Comparison of ENCODE assay signal across 9 cellular contexts in genomic region chr17:66716236-66717026, GRCh38.
A peak's percentile ranks its signal among the peaks of the same experiment; 100 is the strongest.
DNase-seq lines count a peak whose midpoint lies in the region; ATAC-seq, FAIRE-seq and TF ChIP-seq lines count a peak whose summit lies in the region.
"Had no signal": no experiment of that assay in that cellular context is flagged by ENCODE, and none has a peak within 500 bp of the region (broad histone marks: within the 10 kb centered on the region; RNA-seq: fewer than 3 reads in every experiment).

No MANE protein-coding gene starts in this region.

- peak; percentile 16 for DNase-seq in G401 (ENCODE audit: low spot score)
- peak; percentile 67 for DNase-seq in NCI-H1105 treated with DMSO at 0.1 percent for 48 hours (lab: John Stamatoyannopoulos, UW)
- DNase-seq in GM12878 (ENCODE audit: low read depth, low spot score): no peak
- no peak for DNase-seq in left lung
- DNase-seq: activated T-cell treated with anti-CD3 and anti-CD28 coated beads for 4 hours; stimulated activated CD4-positive, alpha-beta T cell treated with anti-CD3 and anti-CD28 coated beads, Interleukin-12 subunit alpha, Interleukin-12 subunit beta, amount 100 ng/mL, for 4 hours had no signal

- H3K9ac ChIP-seq in GM12878 (ENCODE audit: control insufficient read depth, insufficient read depth, low read length): no peak overlapping the region

- H4K20me1 ChIP-seq in GM12878 (ENCODE audit: control insufficient read depth, insufficient read depth): no peaks in the 10 kb centered on the region

- H3K9me3 ChIP-seq in GM12878 (replicated peaks; ENCODE audit: control insufficient read depth, insufficient read depth, low read length) (no peaks in the 10 kb centered on the region), left lung (no peaks in the 10 kb centered on the region)

- CTCF ChIA-PET in GM12878 (lab: Yijun Ruan, JAX): interaction anchor here (0.7 to 5.8 kb wide), 9 partner anchors 10 to 412 kb away, joined by 3 to 56 read pairs (median 14); no protein-coding TSS in a partner anchor

- no peaks in the 10 kb centered on the region for H3K36me3 Mint-ChIP-seq in nephron (ENCODE audit: low read depth)

- H3K4me2 ChIP-seq in GM12878 (ENCODE audit: control insufficient read depth, insufficient read depth): no peak overlapping the region

- TF ChIP-seq POLR2A in GM12878 (IDR thresholded peaks at IDR 0.05; ENCODE audit: low read depth, low read length): no peak

- RAD21 ChIA-PET in GM12878 (lab: Charles Lee; ENCODE audit: unreplicated experiment): interaction anchor here (1.4 to 2.5 kb wide), 3 partner anchors 11 to 183 kb away, joined by 4 to 21 read pairs (median 8); no protein-coding TSS in a partner anchor

- peaks cover 26% of the 10 kb centered on the region for H3K4me1 ChIP-seq in GM12878 (ENCODE audit: control insufficient read depth, insufficient read depth, low read length)
- no peaks in the 10 kb centered on the region for H3K4me1 ChIP-seq in left lung

- peak overlapping the region; percentile 44 to 71 (median 69) for H3K27ac Mint-ChIP-seq in nephron

- in situ Hi-C loops in G401 (cut with HindIII; ENCODE audit: low sequenced_read_pairs) (no loop called here), GM12878 (cut with MboI) (loop anchor here (5.0 to 25.0 kb wide), 4 partner anchors 191 to 921 kb away; no protein-coding TSS in a partner anchor)

- H3K79me2 ChIP-seq in GM12878 (ENCODE audit: control insufficient read depth, insufficient read depth, low read length): no peaks in the 10 kb centered on the region

- TF ChIP-seq EP300 in GM12878 (IDR thresholded peaks at IDR 0.05; ENCODE audit: borderline replicate concordance in 1 of 2, control insufficient read depth in 1 of 2, low read depth in 2 of 2, low read length in 2 of 2): no peak

- SMC1A ChIA-PET in GM12878 (lab: Charles Lee; ENCODE audit: uncharacterized antibody, unreplicated experiment): interaction anchor here (0.7 to 4.5 kb wide), 8 partner anchors 11 to 365 kb away, joined by 3 to 53 read pairs (median 10); no protein-coding TSS in a partner anchor

- POLR2A ChIA-PET in GM12878 (lab: Charles Lee): interaction anchor here (0.6 kb wide), 1 partner anchor 470 kb away, joined by 3 read pairs; no protein-coding TSS in a partner anchor

- intact Hi-C loops in GM12878 (cut with micrococcal nuclease; ENCODE audit: unreplicated experiment): loop anchor here (1.0 to 10.0 kb wide), 6 partner anchors 190 to 858 kb away; partner anchors contain the start of gene PITPNC1
- intact Hi-C loops in left lung (cut with DNase I): loop anchor here in 1 of 2 donors (5.0 kb wide), 1 partner anchor 186 kb away; no protein-coding TSS in a partner anchor

- TF ChIP-seq CTCF in GM12878 (IDR thresholded peaks at IDR 0.05 in 2 of 3, conservative IDR thresholded peaks at IDR 0.05 in 1 of 3; ENCODE audit: control insufficient read depth in 2 of 3, extremely low read depth in 1 of 3, insufficient read depth in 1 of 3, low read depth in 3 of 3, low read length in 3 of 3): no peak
- TF ChIP-seq CTCF in nephron (IDR thresholded peaks at IDR 0.05; ENCODE audit: unreplicated experiment in 3 of 3): no peak
- no peak for TF ChIP-seq CTCF in left lung (IDR thresholded peaks at IDR 0.05)

- 41% methylated on average over 18 of the region's 18 CpGs for WGBS in GM12878 (ENCODE audit: insufficient coverage, insufficient replicate concordance, low lambda C conversion rate, missing lambda C conversion rate)

- H3K4me1 Mint-ChIP-seq in nephron: peaks cover 49% of the 10 kb centered on the region

- H3K4me3 Mint-ChIP-seq in nephron: no peak overlapping the region

- H3K4me3 ChIP-seq in GM12878 (no peak overlapping the region), left lung (no peak overlapping the region)

- peaks cover 5% of the 10 kb centered on the region for H3K27me3 Mint-ChIP-seq in nephron (ENCODE audit: low read depth)

- no peaks in the 10 kb centered on the region for H3K27me3 ChIP-seq in GM12878 (replicated peaks in 1 of 2; ENCODE audit: control insufficient read depth in 2 of 2, insufficient read depth in 2 of 2, low read length in 1 of 2)
- H3K27me3 ChIP-seq in left lung: no peaks in the 10 kb centered on the region

- FAIRE-seq in GM12878 (lab: Jason Lieb, UNC): no peak

- no TSS peak for BruUV-seq in GM12878 (replicated peaks; lab: Mats Ljungman, UMichigan)

- no peak for ATAC-seq in GM12878
- ATAC-seq in GM19351 (IDR thresholded peaks at IDR 0.05; ENCODE audit: unreplicated experiment): no peak
- ATAC-seq in left lung: no peak
- no peak for ATAC-seq in GM21529 (IDR thresholded peaks at IDR 0.05; ENCODE audit: unreplicated experiment)

- H3K27ac ChIP-seq in GM12878 (ENCODE audit: control insufficient read depth, insufficient read depth) (no peak overlapping the region), left lung (no peak overlapping the region)

- no peak overlapping the region for H2AFZ ChIP-seq in GM12878 (ENCODE audit: control insufficient read depth, low read depth, low read length)

- H3K9me3 Mint-ChIP-seq in nephron: no peaks in the 10 kb centered on the region

- no peak for TF ChIP-seq RAD21 in GM12878 (IDR thresholded peaks at IDR 0.05; ENCODE audit: insufficient read depth, low read depth, low read length)

- no peaks in the 10 kb centered on the region for H3K36me3 ChIP-seq in GM12878 (ENCODE audit: control insufficient read depth in 2 of 2, insufficient read depth in 2 of 2, low read length in 1 of 2)
- no peaks in the 10 kb centered on the region for H3K36me3 ChIP-seq in left lung

TF ChIP-seq in GM12878, 131 proteins besides CTCF, POLR2A, EP300 and RAD21:
- no peak for TF ChIP-seq HSF1 (IDR thresholded peaks at IDR 0.05; ENCODE audit: low read depth, low read length)
- TF ChIP-seq SMAD1 (IDR thresholded peaks at IDR 0.05; ENCODE audit: low read depth, partially characterized antibody): peak; percentile 24
- TF ChIP-seq ZNF217 (IDR thresholded peaks at IDR 0.05): no peak
- TF ChIP-seq CEBPB (IDR thresholded peaks at IDR 0.05; ENCODE audit: borderline replicate concordance in 1 of 2, low read depth in 2 of 2, low read length in 2 of 2): no peak
- TF ChIP-seq GATAD2B (conservative IDR thresholded peaks at IDR 0.05; ENCODE audit: low read depth): no peak
- TF ChIP-seq USF1 (IDR thresholded peaks at IDR 0.05; ENCODE audit: borderline replicate concordance, extremely low read length, insufficient read depth, low read depth, low read length): no peak
- no peak for TF ChIP-seq HDAC2 (IDR thresholded peaks at IDR 0.05)
- TF ChIP-seq YBX1 (IDR thresholded peaks at IDR 0.05): no peak
- peak; percentile 80; the same call in 1 of the 2 replicates for TF ChIP-seq BMI1 (IDR thresholded peaks at IDR 0.05; ENCODE audit: borderline replicate concordance)
- TF ChIP-seq KDM1A (IDR thresholded peaks at IDR 0.05; ENCODE audit: borderline replicate concordance): no peak

Comparison
In these comparisons a context has a peak if more than half of its experiments do, and no peak if none do; other contexts are left out.
1. DNase-seq: peak in G401 (single experiment) and NCI-H1105 treated with DMSO at 0.1 percent for 48 hours (single experiment); none in GM12878 (single experiment) and left lung (0 of 2).